37 cellular contexts compared by ENCODE assay signal in genomic region chr7:15441915-15442314, GRCh38.
"Had no signal": no experiment of that assay in that cellular context is flagged by ENCODE, and none has a peak within 500 bp of the region (broad histone marks: within the 10 kb centered on the region; RNA-seq: fewer than 3 reads in every experiment).

No MANE protein-coding gene starts in this region.

- H3K4me1 ChIP-seq: ascending aorta had no signal

- H3K36me3 ChIP-seq: ascending aorta, cardiac muscle cell had no signal

- H3K9me3 Mint-ChIP-seq: activated naive CD4-positive, alpha-beta T cell treated with anti-CD3 and anti-CD28 coated beads, Interleukin-2, amount 50 U/mL, for 24 hours had no signal

- H3K27me3 Mint-ChIP-seq: activated B cell treated with CpG ODN at 0.5 μM for 24 hours; activated CD4-positive, alpha-beta memory T cell treated with anti-CD3 and anti-CD28 coated beads for 36 hours; activated CD4-positive, alpha-beta T cell treated with anti-CD3 and anti-CD28 coated beads, Interleukin-2, amount 10 ng/mL, durations not matched to agents 24 days and 14 days; activated CD8-positive, alpha-beta T cell treated with anti-CD3 and anti-CD28 coated beads for 36 hours; activated naive CD4-positive, alpha-beta T cell treated with anti-CD3 and anti-CD28 coated beads, Interleukin-2, amount 10 ng/mL, durations not matched to agents 7 days and 5 days; activated naive CD4-positive, alpha-beta T cell treated with anti-CD3 and anti-CD28 coated beads, Interleukin-2, amount 50 U/mL, for 24 hours; activated naive CD8-positive, alpha-beta T cell; activated naive CD8-positive, alpha-beta T cell treated with anti-CD3 and anti-CD28 coated beads, Interleukin-2, amount 10 ng/mL, durations not matched to agents 7 days and 5 days; activated naive CD8-positive, alpha-beta T cell treated with anti-CD3 and anti-CD28 coated beads, Interleukin-2, amount 50 U/mL, for 24 hours; activated T-helper 17 cell treated with anti-CD3 and anti-CD28 coated beads, Interleukin-2, amount 50 U/mL, for 72 hours; central memory CD8-positive, alpha-beta T cell had no signal

- H3K27ac ChIP-seq: ascending aorta, cardiac muscle cell, VCaP had no signal

- H3K4me3 ChIP-seq: ascending aorta, cardiac muscle cell had no signal

- ATAC-seq: activated CD8-positive, alpha-beta T cell treated with anti-CD3 and anti-CD28 coated beads for 36 hours; activated naive CD8-positive, alpha-beta T cell treated with anti-CD3 and anti-CD28 coated beads, Interleukin-2, amount 50 U/mL, for 24 hours; activated T-cell treated with anti-CD3 and anti-CD28 coated beads, Interleukin-2, amount 50 U/mL, for 4 hours; activated T-cell treated with anti-CD3 and anti-CD28 coated beads, Interleukin-2, amount 50 U/mL, for 72 hours; activated T-helper 17 cell treated with anti-CD3 and anti-CD28 coated beads, Interleukin-2, amount 50 U/mL, for 72 hours had no signal

- H3K27ac Mint-ChIP-seq: activated B cell treated with CpG ODN at 0.5 μM for 24 hours; activated CD4-positive, alpha-beta memory T cell treated with anti-CD3 and anti-CD28 coated beads for 36 hours; activated CD4-positive, alpha-beta T cell treated with anti-CD3 and anti-CD28 coated beads, Interleukin-2, amount 10 ng/mL, durations not matched to agents 24 days and 14 days; activated CD8-positive, alpha-beta T cell treated with anti-CD3 and anti-CD28 coated beads for 36 hours; activated naive CD4-positive, alpha-beta T cell treated with anti-CD3 and anti-CD28 coated beads, Interleukin-2, amount 10 ng/mL, durations not matched to agents 7 days and 5 days; activated naive CD4-positive, alpha-beta T cell treated with anti-CD3 and anti-CD28 coated beads, Interleukin-2, amount 50 U/mL, for 24 hours; activated naive CD8-positive, alpha-beta T cell; activated naive CD8-positive, alpha-beta T cell treated with anti-CD3 and anti-CD28 coated beads, Interleukin-2, amount 10 ng/mL, durations not matched to agents 7 days and 5 days; activated naive CD8-positive, alpha-beta T cell treated with anti-CD3 and anti-CD28 coated beads, Interleukin-2, amount 50 U/mL, for 24 hours; activated T-cell treated with anti-CD3 and anti-CD28 coated beads, Interleukin-2, amount 50 U/mL, for 72 hours; activated T-helper 1 cell treated with anti-CD3 and anti-CD28 coated beads, Interleukin-12 subunit alpha, Interleukin-12 subunit beta, Interleukin-2, Interleukin-4 antibody, amounts not matched to agents 30 ng/mL and 10 ng/mL and 1 ng/mL, durations not matched to agents 14 hours and 24 hours and 36 hours; activated T-helper 17 cell treated with anti-CD3 and anti-CD28 coated beads, Interleukin-2, amount 50 U/mL, for 72 hours; brain; T-helper 1 cell treated with Interleukin-12 subunit alpha and Interleukin-12 subunit beta and Interleukin-4 antibody, amounts not matched to agents 30 μg/mL and 1 μg/mL, for 36 hours; T-helper 2 cell treated with Interferon-gamma antibody and Interleukin-4, amounts not matched to agents 5 μg/mL and 100 μg/mL, for 36 hours had no signal

- H3K9me3 ChIP-seq: ascending aorta had no signal

- H3K27me3 ChIP-seq: ascending aorta, cardiac muscle cell had no signal

- DNase-seq: activated B cell treated with CpG ODN at 0.5 μM for 24 hours; activated CD4-positive, alpha-beta memory T cell treated with anti-CD3 and anti-CD28 coated beads for 36 hours; activated CD4-positive, alpha-beta T cell treated with anti-CD3 and anti-CD28 coated beads for 4 hours; activated CD4-positive, alpha-beta T cell treated with anti-CD3 and anti-CD28 coated beads, Interleukin-2, amount 10 ng/mL, durations not matched to agents 24 days and 14 days; activated CD4-positive, alpha-beta T cell treated with anti-CD3 and anti-CD28 coated beads, Interleukin-2, amount 50 U/mL, for 1 hour; activated CD4-positive, alpha-beta T cell treated with anti-CD3 and anti-CD28 coated beads, Interleukin-2, amount 50 U/mL, for 4 hours; activated CD4-positive, CD25-positive, alpha-beta regulatory T cell treated with anti-CD3 and anti-CD28 coated beads, Interleukin-2, amount 50 U/mL, for 72 hours; activated CD8-positive, alpha-beta memory T cell treated with anti-CD3 and anti-CD28 coated beads, Interleukin-2, amount 50 U/mL, for 4 hours; activated CD8-positive, alpha-beta T cell treated with anti-CD3 and anti-CD28 coated beads for 36 hours; activated effector memory CD4-positive, alpha-beta T cell treated with Interleukin-2 at 50 U/mL for 16 hours; activated gamma-delta T cell; activated naive CD4-positive, alpha-beta T cell treated with anti-CD3 and anti-CD28 coated beads, Interleukin-2, amount 10 ng/mL, durations not matched to agents 7 days and 5 days; activated naive CD4-positive, alpha-beta T cell treated with Interleukin-2 at 50 U/mL for 16 hours; activated naive CD8-positive, alpha-beta T cell treated with anti-CD3 and anti-CD28 coated beads, Interleukin-2, amount 10 ng/mL, durations not matched to agents 7 days and 5 days; activated naive CD8-positive, alpha-beta T cell treated with anti-CD3 and anti-CD28 coated beads, Interleukin-2, amount 50 U/mL, for 24 hours; activated T-cell treated with anti-CD3 and anti-CD28 coated beads for 4 hours; activated T-cell treated with anti-CD3 and anti-CD28 coated beads, Interleukin-2, amount 50 U/mL, for 1 hour; activated T-cell treated with anti-CD3 and anti-CD28 coated beads, Interleukin-2, amount 50 U/mL, for 4 hours; activated T-cell treated with anti-CD3 and anti-CD28 coated beads, Interleukin-2, amount 50 U/mL, for 72 hours; amygdala; anterior cingulate cortex; cerebellar nuclear complex; T-helper 2 cell; T-helper 9 cell had no signal

- H3K4me1 Mint-ChIP-seq: activated B cell treated with CpG ODN at 0.5 μM for 24 hours; activated CD4-positive, alpha-beta T cell treated with anti-CD3 and anti-CD28 coated beads, Interleukin-2, amount 10 ng/mL, durations not matched to agents 24 days and 14 days; activated naive CD4-positive, alpha-beta T cell treated with anti-CD3 and anti-CD28 coated beads, Interleukin-2, amount 10 ng/mL, durations not matched to agents 7 days and 5 days; activated naive CD4-positive, alpha-beta T cell treated with anti-CD3 and anti-CD28 coated beads, Interleukin-2, amount 50 U/mL, for 24 hours; activated naive CD8-positive, alpha-beta T cell treated with anti-CD3 and anti-CD28 coated beads, Interleukin-2, amount 10 ng/mL, durations not matched to agents 7 days and 5 days; activated naive CD8-positive, alpha-beta T cell treated with anti-CD3 and anti-CD28 coated beads, Interleukin-2, amount 50 U/mL, for 24 hours; activated T-helper 17 cell treated with anti-CD3 and anti-CD28 coated beads, Interleukin-2, amount 50 U/mL, for 72 hours; central memory CD8-positive, alpha-beta T cell had no signal

- H3K4me3 Mint-ChIP-seq: activated B cell treated with CpG ODN at 0.5 μM for 24 hours; activated CD4-positive, alpha-beta memory T cell treated with anti-CD3 and anti-CD28 coated beads for 36 hours; activated CD4-positive, alpha-beta T cell treated with anti-CD3 and anti-CD28 coated beads, Interleukin-2, amount 10 ng/mL, durations not matched to agents 24 days and 14 days; activated CD8-positive, alpha-beta T cell treated with anti-CD3 and anti-CD28 coated beads for 36 hours; activated naive CD4-positive, alpha-beta T cell treated with anti-CD3 and anti-CD28 coated beads, Interleukin-2, amount 10 ng/mL, durations not matched to agents 7 days and 5 days; activated naive CD4-positive, alpha-beta T cell treated with anti-CD3 and anti-CD28 coated beads, Interleukin-2, amount 50 U/mL, for 24 hours; activated naive CD8-positive, alpha-beta T cell; activated naive CD8-positive, alpha-beta T cell treated with anti-CD3 and anti-CD28 coated beads, Interleukin-2, amount 10 ng/mL, durations not matched to agents 7 days and 5 days; activated naive CD8-positive, alpha-beta T cell treated with anti-CD3 and anti-CD28 coated beads, Interleukin-2, amount 50 U/mL, for 24 hours; activated T-cell treated with anti-CD3 and anti-CD28 coated beads, Interleukin-2, amount 50 U/mL, for 4 hours; activated T-cell treated with anti-CD3 and anti-CD28 coated beads, Interleukin-2, amount 50 U/mL, for 72 hours; activated T-helper 1 cell treated with anti-CD3 and anti-CD28 coated beads, Interleukin-12 subunit alpha, Interleukin-12 subunit beta, Interleukin-2, Interleukin-4 antibody, amounts not matched to agents 30 ng/mL and 10 ng/mL and 1 ng/mL, durations not matched to agents 14 hours and 24 hours and 36 hours; activated T-helper 17 cell treated with anti-CD3 and anti-CD28 coated beads, Interleukin-2, amount 50 U/mL, for 72 hours; brain; central memory CD8-positive, alpha-beta T cell; T-helper 1 cell treated with Interleukin-12 subunit alpha and Interleukin-12 subunit beta and Interleukin-4 antibody, amounts not matched to agents 30 μg/mL and 1 μg/mL, for 36 hours; T-helper 2 cell treated with Interferon-gamma antibody and Interleukin-4, amounts not matched to agents 5 μg/mL and 100 μg/mL, for 36 hours had no signal

- FAIRE-seq: bronchial epithelial cell, TTC549 had no signal

- H3K36me3 Mint-ChIP-seq: activated CD4-positive, alpha-beta memory T cell treated with anti-CD3 and anti-CD28 coated beads for 36 hours; activated naive CD4-positive, alpha-beta T cell treated with anti-CD3 and anti-CD28 coated beads, Interleukin-2, amount 10 ng/mL, durations not matched to agents 7 days and 5 days; activated naive CD4-positive, alpha-beta T cell treated with anti-CD3 and anti-CD28 coated beads, Interleukin-2, amount 50 U/mL, for 24 hours; activated naive CD8-positive, alpha-beta T cell; activated naive CD8-positive, alpha-beta T cell treated with anti-CD3 and anti-CD28 coated beads, Interleukin-2, amount 10 ng/mL, durations not matched to agents 7 days and 5 days; brain had no signal
